ENCODE assay signal across 13 cellular contexts in genomic region chr1:200226268-200226968, GRCh38.
DNase-seq lines count a peak whose midpoint lies in the region; ATAC-seq and TF ChIP-seq lines count a peak whose summit lies in the region.
"Had no signal": no experiment of that assay in that cellular context is flagged by ENCODE, and none has a peak within 500 bp of the region (broad histone marks: within the 10 kb centered on the region; RNA-seq: fewer than 3 reads in every experiment).

No MANE protein-coding gene starts in this region.

- POLR2A ChIA-PET in A673 (lab: Charles Lee; ENCODE audit: low non-redundant PET) = interaction anchor here (0.5 kb wide), 1 partner anchor 69 kb away, joined by 3 read pairs; no protein-coding TSS in a partner anchor
- POLR2A ChIA-PET in IMR-90 (lab: Charles Lee; ENCODE audit: unreplicated experiment) = no interaction called here

- WGBS in IMR-90 (ENCODE audit: extremely low coverage in 2 of 2, insufficient read length in 1 of 2), 2 experiments = 20% methylated on average over 1 of the region's 11 CpGs; no CpG with 5 or more reads in 1 of the 2 experiments

- peak overlapping the region; percentile 20; the same call in 1 of the 2 replicates for H3K18ac ChIP-seq in IMR-90 (ENCODE audit: low read depth, low read length)

- peak overlapping the region; percentile 75; the same call in 1 of the 2 replicates for H3K23ac ChIP-seq in IMR-90 (ENCODE audit: low read depth, low read length)

- ATAC-seq in IMR-90 (ENCODE audit: low read depth) (no peak), HG03460 (IDR thresholded peaks at IDR 0.05; ENCODE audit: unreplicated experiment) (no peak), HG02870 (IDR thresholded peaks at IDR 0.05; ENCODE audit: unreplicated experiment) (no peak)
- ATAC-seq in activated T-cell treated with anti-CD3 and anti-CD28 coated beads, Interleukin-2, amount 50 U/mL, for 4 hours = peak; percentile 53 to 62

- CTCF ChIA-PET in A673 (lab: Charles Lee) = no interaction called here
- CTCF ChIA-PET in IMR-90 (lab: Yijun Ruan, JAX) = no interaction called here

- H3K27ac Mint-ChIP-seq in immature natural killer cell = peak overlapping the region in 1 of 6 donors; percentile 1

- peak overlapping the region; percentile 54; the same call in 1 of the 2 replicates for H2BK120ac ChIP-seq in IMR-90 (ENCODE audit: low read depth, low read length)

- H3K4ac ChIP-seq in IMR-90 (ENCODE audit: low read depth, low read length) = peak overlapping the region; percentile 64

- H2AK9ac ChIP-seq in IMR-90 (replicated peaks; ENCODE audit: low read depth, low read length, poor library complexity) = no peak overlapping the region

- TF ChIP-seq RAD21 in IMR-90 (IDR thresholded peaks at IDR 0.05; ENCODE audit: low read length) = no peak

- no peaks in the 10 kb centered on the region for H3K36me3 ChIP-seq in A673 (ENCODE audit: insufficient read depth, low read length, poor library complexity, severe bottlenecking)
- no peaks in the 10 kb centered on the region for H3K36me3 ChIP-seq in IMR-90 (ENCODE audit: control insufficient read depth, insufficient read depth, low read length)

- H3K9me3 Mint-ChIP-seq in activated T-cell treated with anti-CD3 and anti-CD28 coated beads, Interleukin-2, amount 50 U/mL, for 4 hours = no peaks in the 10 kb centered on the region
- H3K9me3 Mint-ChIP-seq in immature natural killer cell = peaks cover 0 to 1% (median 0%) of the 10 kb centered on the region in 6 donors

- no peak overlapping the region for H3K9ac ChIP-seq in IMR-90 (ENCODE audit: low read depth, low read length)

- H4K8ac ChIP-seq in IMR-90 (ENCODE audit: low read depth in 2 of 2, low read length in 2 of 2) = peak overlapping the region in 1 of 2 experiments; percentile 3; a peak in 1 of 4 replicates

- H4K91ac ChIP-seq in IMR-90 (ENCODE audit: insufficient read depth, low read depth, low read length) = peak overlapping the region; percentile 19

- no peak overlapping the region; the same call in 1 of the 2 replicates for H4K5ac ChIP-seq in IMR-90 (ENCODE audit: low read depth, low read length)

- H3K9me3 ChIP-seq in A673 (ENCODE audit: low read depth, low read length, poor library complexity, severe bottlenecking) (no peaks in the 10 kb centered on the region), IMR-90 (ENCODE audit: control insufficient read depth, insufficient read depth, low read length) (no peaks in the 10 kb centered on the region)

- no peaks in the 10 kb centered on the region for H3K36me3 Mint-ChIP-seq in activated T-cell treated with anti-CD3 and anti-CD28 coated beads, Interleukin-2, amount 50 U/mL, for 4 hours (ENCODE audit: insufficient read depth)
- H3K36me3 Mint-ChIP-seq in immature natural killer cell = peaks cover 0 to 7% (median 0%) of the 10 kb centered on the region in 3 donors

- BruUV-seq in A673 (replicated peaks; lab: Mats Ljungman, UMichigan) (no TSS peak), IMR-90 (replicated peaks; lab: Mats Ljungman, UMichigan) (no TSS peak)

- peaks cover 26% of the 10 kb centered on the region for H3K4me1 Mint-ChIP-seq in activated T-cell treated with anti-CD3 and anti-CD28 coated beads, Interleukin-2, amount 50 U/mL, for 4 hours (ENCODE audit: low read depth)
- H3K4me1 Mint-ChIP-seq in immature natural killer cell = peaks cover 19% of the 10 kb centered on the region in 2 donors

- H4K20me1 ChIP-seq in IMR-90 (ENCODE audit: insufficient read depth, low read length) = no peaks in the 10 kb centered on the region

- peak overlapping the region; percentile 65; the same call in 1 of the 2 replicates for H3K14ac ChIP-seq in IMR-90 (replicated peaks; ENCODE audit: low read depth, low read length)

- H3K4me3 ChIP-seq in A673 (ENCODE audit: low read depth, low read length, poor library complexity, severe bottlenecking) = no peak overlapping the region
- H3K4me3 ChIP-seq in IMR-90 (ENCODE audit: insufficient read depth, low read depth, low read length) = no peak overlapping the region
- H3K4me3 ChIP-seq: lung had no signal

- H3K4me2 ChIP-seq in IMR-90 (ENCODE audit: low read depth, low read length) = no peak overlapping the region

- H3K27ac ChIP-seq in A673 (ENCODE audit: low read depth, low read length, poor library complexity, severe bottlenecking) (peak overlapping the region; percentile 35), IMR-90 (ENCODE audit: insufficient read depth, low read length) (no peak overlapping the region)
- H3K27ac ChIP-seq: C4-2B, VCaP had no signal

- H2AK5ac ChIP-seq in IMR-90 (ENCODE audit: low read depth, low read length) = no peak overlapping the region

- H3K27me3 ChIP-seq in A673 (replicated peaks; ENCODE audit: insufficient read depth, low read depth, low read length, poor library complexity) (no peaks in the 10 kb centered on the region), IMR-90 (ENCODE audit: control insufficient read depth, insufficient read depth, low read length) (no peaks in the 10 kb centered on the region)

- intact Hi-C loops in A673 (cut with micrococcal nuclease; ENCODE audit: unreplicated experiment) (no loop called here), IMR-90 (cut with micrococcal nuclease) (no loop called here)

- peaks cover 17% of the 10 kb centered on the region for H3K4me1 ChIP-seq in A673 (ENCODE audit: insufficient read depth, low read length, poor library complexity, severe bottlenecking)
- H3K4me1 ChIP-seq in IMR-90 (ENCODE audit: control insufficient read depth, insufficient read depth, low read length) = peaks cover 11% of the 10 kb centered on the region

- peak; percentile 69 for DNase-seq in A673 (ENCODE audit: low spot score)
- DNase-seq in IMR-90 = peak; percentile 30
- DNase-seq in activated T-cell treated with anti-CD3 and anti-CD28 coated beads, Interleukin-2, amount 50 U/mL, for 4 hours = peak; percentile 11
- no peak for DNase-seq in immature natural killer cell
- no peak for DNase-seq in NCI-H1048 (lab: John Stamatoyannopoulos, UW)
- DNase-seq in anterior cingulate cortex (lab: John Stamatoyannopoulos, UW) = no peak
- DNase-seq: cortex of kidney, NCI-H2029 had no signal

- in situ Hi-C loops in IMR-90 (cut with MboI; ENCODE audit: low sequenced_read_pairs) = no loop called here

- peak overlapping the region; percentile 63 for H2AFZ ChIP-seq in IMR-90 (replicated peaks; ENCODE audit: low read length, poor library complexity)

- no peak overlapping the region for H2BK5ac ChIP-seq in IMR-90 (ENCODE audit: low read depth, low read length, poor library complexity, severe bottlenecking)

- no peaks in the 10 kb centered on the region for H3K9me1 ChIP-seq in IMR-90 (ENCODE audit: insufficient read depth, low read length)

- no peaks in the 10 kb centered on the region for H3K27me3 Mint-ChIP-seq in activated T-cell treated with anti-CD3 and anti-CD28 coated beads, Interleukin-2, amount 50 U/mL, for 4 hours (ENCODE audit: low read depth)
- H3K27me3 Mint-ChIP-seq in immature natural killer cell (ENCODE audit: low read depth in 3 of 3) = peaks cover 5 to 9% (median 6%) of the 10 kb centered on the region in 3 donors

- no peak overlapping the region for H3K56ac ChIP-seq in IMR-90 (ENCODE audit: extremely low read depth, insufficient read depth, low read length)

- TF ChIP-seq POLR2A in IMR-90 (IDR thresholded peaks at IDR 0.05; ENCODE audit: low read depth, low read length) = no peak

- TF ChIP-seq CTCF in A673 (conservative IDR thresholded peaks at IDR 0.05; ENCODE audit: low read depth, low read length) (no peak), IMR-90 (conservative IDR thresholded peaks at IDR 0.05; ENCODE audit: low read depth, low read length) (no peak)

- peak overlapping the region; percentile 51 for H3K4me3 Mint-ChIP-seq in activated T-cell treated with anti-CD3 and anti-CD28 coated beads, Interleukin-2, amount 50 U/mL, for 4 hours
- H3K4me3 Mint-ChIP-seq in immature natural killer cell = peak overlapping the region in 4 of 5 donors; percentile 18 to 48 (median 36)

- H3K79me1 ChIP-seq in IMR-90 (ENCODE audit: low read depth in 1 of 2, low read length in 2 of 2) = no peaks in the 10 kb centered on the region

- peak overlapping the region; percentile 39; the same call in 1 of the 2 replicates for H2BK20ac ChIP-seq in IMR-90 (ENCODE audit: low read depth, low read length)

- H2BK15ac ChIP-seq in IMR-90 (ENCODE audit: low read depth, low read length) = peak overlapping the region; percentile 68; the same call in 2 of the 3 replicates

- dilution Hi-C loops in IMR-90 (cut with HindIII; ENCODE audit: low sequenced_read_pairs, unreplicated experiment) = no loop called here

TF ChIP-seq in IMR-90, 13 proteins besides CTCF, POLR2A, EP300 and RAD21:
- TF ChIP-seq MAFK (IDR thresholded peaks at IDR 0.05; ENCODE audit: low read depth, low read length) (peak; percentile 91), NFE2L2 (IDR thresholded peaks at IDR 0.05; ENCODE audit: low read depth, low read length) (no peak)

Comparison
In these comparisons a context has a peak if more than half of its experiments do, and no peak if none do; other contexts are left out.
1. DNase-seq: peak in A673 (single experiment), IMR-90 (single experiment) and activated T-cell treated with anti-CD3 and anti-CD28 coated beads, Interleukin-2, amount 50 U/mL, for 4 hours (single experiment); none in immature natural killer cell (0 of 3), NCI-H1048 (single experiment) and anterior cingulate cortex (0 of 58).
2. ATAC-seq: peak in activated T-cell treated with anti-CD3 and anti-CD28 coated beads, Interleukin-2, amount 50 U/mL, for 4 hours (2 of 2); none in IMR-90 (single experiment), HG03460 (single experiment) and HG02870 (single experiment).